In genomic region chr1:10741696-10742095, GRCh38 we compare ENCODE assay signal across 14 cellular contexts. TPM values are rescaled to one million over a fixed set of nuclear protein-coding genes. Genes with fewer than 3 reads are reported as not detected.
DNase-seq lines count a peak whose midpoint lies in the region; ATAC-seq, FAIRE-seq and TF ChIP-seq lines count a peak whose summit lies in the region.
"Had no signal": no experiment of that assay in that cellular context is flagged by ENCODE, and none has a peak within 500 bp of the region (broad histone marks: within the 10 kb centered on the region; RNA-seq: fewer than 3 reads in every experiment).

No MANE protein-coding gene starts in this region.

- H3K36me3 ChIP-seq in HepG2 (replicated peaks in 1 of 2; ENCODE audit: control insufficient read depth in 1 of 2, insufficient read depth in 2 of 2, low read length in 2 of 2): no peaks in the 10 kb centered on the region
- H3K36me3 ChIP-seq in right lobe of liver: no peaks in the 10 kb centered on the region
- no peaks in the 10 kb centered on the region for H3K36me3 ChIP-seq in K562 (ENCODE audit: control insufficient read depth, insufficient read depth, low read length)
- no peaks in the 10 kb centered on the region for H3K36me3 ChIP-seq in neuronal stem cell (replicated peaks in 1 of 2; ENCODE audit: control insufficient read depth in 2 of 2, insufficient read depth in 2 of 2, low read length in 2 of 2)
- H3K36me3 ChIP-seq: BE2C had no signal

- peaks cover 1 to 32% of the 10 kb centered on the region in 2 experiments; a peak in 4 of 5 replicates for H3K27me3 ChIP-seq in HepG2 (ENCODE audit: control insufficient read depth in 1 of 2, insufficient read depth in 2 of 2, low read length in 2 of 2)
- no peaks in the 10 kb centered on the region for H3K27me3 ChIP-seq in right lobe of liver
- H3K27me3 ChIP-seq in K562 (ENCODE audit: control insufficient read depth in 2 of 2, insufficient read depth in 2 of 2, low read length in 2 of 2): peaks cover 24 to 79% of the 10 kb centered on the region in 2 experiments
- H3K27me3 ChIP-seq in neuronal stem cell (ENCODE audit: control insufficient read depth in 3 of 3, insufficient read depth in 3 of 3, low read depth in 1 of 3, low read length in 3 of 3): peaks cover 0 to 12% (median 0%) of the 10 kb centered on the region in 3 experiments
- peaks cover 0 to 4% (median 0%) of the 10 kb centered on the region in 45 donors for H3K27me3 ChIP-seq in dorsolateral prefrontal cortex
- H3K27me3 ChIP-seq: BE2C had no signal

- in situ Hi-C loops in HepG2 (cut with HindIII; ENCODE audit: extremely low pct_ligation_motif_present, low pct_unique_long_range_greater_than_20kb): no loop called here
- in situ Hi-C loops in K562 (cut with MboI): no loop called here

- POLR2A ChIA-PET in HepG2 (lab: Yijun Ruan, JAX) (no interaction called here), K562 (lab: Yijun Ruan, JAX) (interaction anchor here (0.5 to 0.7 kb wide), 2 partner anchors 20 to 185 kb away, joined by 3 to 4 read pairs; no protein-coding TSS in a partner anchor)

- peaks cover 2% of the 10 kb centered on the region for H3K79me1 ChIP-seq in neuronal stem cell (ENCODE audit: low read depth, low read length)

- H3K9me3 ChIP-seq in HepG2 (ENCODE audit: low read length) (no peaks in the 10 kb centered on the region), right lobe of liver (no peaks in the 10 kb centered on the region), K562 (replicated peaks; ENCODE audit: control insufficient read depth, insufficient read depth, low read depth, low read length) (no peaks in the 10 kb centered on the region), neuronal stem cell (replicated peaks in 1 of 2; ENCODE audit: control insufficient read depth in 2 of 2, insufficient read depth in 1 of 2, low read depth in 1 of 2, low read length in 2 of 2) (no peaks in the 10 kb centered on the region)
- H3K9me3 ChIP-seq: BE2C had no signal

- TF ChIP-seq POLR2A in HepG2 (IDR thresholded peaks at IDR 0.05; ENCODE audit: insufficient read depth in 1 of 2, low read depth in 2 of 2, low read length in 2 of 2): no peak
- TF ChIP-seq POLR2A in right lobe of liver (IDR thresholded peaks at IDR 0.05): no peak
- no peak for TF ChIP-seq POLR2A in K562 (conservative IDR thresholded peaks at IDR 0.05)

- no peaks in the 10 kb centered on the region for H3K79me2 ChIP-seq in HepG2 (ENCODE audit: insufficient read depth, low read length)
- H3K79me2 ChIP-seq in K562 (ENCODE audit: control insufficient read depth, insufficient read depth, low read length): no peaks in the 10 kb centered on the region

- no peak overlapping the region for H2AFZ ChIP-seq in HepG2 (ENCODE audit: low read length)
- no peak overlapping the region for H2AFZ ChIP-seq in K562 (ENCODE audit: low read depth, low read length)
- no peak overlapping the region for H2AFZ ChIP-seq in neuronal stem cell (ENCODE audit: low read length)

- no peak overlapping the region for H3K4ac ChIP-seq in neuronal stem cell (ENCODE audit: low read length)

- H3K4me1 ChIP-seq in HepG2 (ENCODE audit: insufficient read depth, low read length): peaks cover 17% of the 10 kb centered on the region
- H3K4me1 ChIP-seq in right lobe of liver: peaks cover 0 to 8% (median 0%) of the 10 kb centered on the region in 4 donors
- peaks cover 0 to 19% of the 10 kb centered on the region in 2 experiments; a peak in 2 of 5 replicates for H3K4me1 ChIP-seq in K562 (replicated peaks in 1 of 2; ENCODE audit: control insufficient read depth in 2 of 2, insufficient read depth in 2 of 2, low read length in 2 of 2)
- H3K4me1 ChIP-seq in neuronal stem cell (ENCODE audit: control insufficient read depth in 2 of 2, insufficient read depth in 1 of 2, low read depth in 1 of 2, low read length in 2 of 2): peaks cover 21% of the 10 kb centered on the region in 2 donors
- H3K4me1 ChIP-seq: BE2C had no signal

- peak overlapping the region; percentile 87 for H4K91ac ChIP-seq in neuronal stem cell (ENCODE audit: low read depth, low read length, poor library complexity)

- H3K9ac ChIP-seq in HepG2 (ENCODE audit: insufficient read depth, low read depth, low read length): no peak overlapping the region
- H3K9ac ChIP-seq in K562 (ENCODE audit: insufficient read depth in 1 of 2, low read depth in 2 of 2, low read length in 2 of 2): no peak overlapping the region
- H3K9ac ChIP-seq in neuronal stem cell (ENCODE audit: low read depth, low read length, poor library complexity): no peak overlapping the region

- no peak for DNase-seq in HepG2 (ENCODE audit: low spot score)
- no peak for DNase-seq in right lobe of liver
- DNase-seq in K562 (ENCODE audit: extremely low read depth in 1 of 4, low spot score in 3 of 4): no peak
- no peak for DNase-seq in neuronal stem cell (ENCODE audit: low spot score)
- no peak for DNase-seq in dorsolateral prefrontal cortex
- DNase-seq: BE2C; CD4-positive, alpha-beta memory T cell; DMS79; HCEC 1CT; HFFc6 had no signal

- H2BK5ac ChIP-seq in neuronal stem cell (ENCODE audit: low read length): no peak overlapping the region

- no peak overlapping the region for H3K14ac ChIP-seq in neuronal stem cell (ENCODE audit: low read length)

- TF ChIP-seq CTCF in HepG2 (CRISPR knock-in tag; IDR thresholded peaks at IDR 0.05): no peak
- no peak for TF ChIP-seq CTCF in right lobe of liver (IDR thresholded peaks at IDR 0.05)
- TF ChIP-seq CTCF in K562 (IDR thresholded peaks at IDR 0.05 in 2 of 3, conservative IDR thresholded peaks at IDR 0.05 in 1 of 3; ENCODE audit: insufficient read depth in 2 of 3, low read depth in 1 of 3, low read length in 3 of 3): no peak
- no peak for TF ChIP-seq CTCF in dorsolateral prefrontal cortex (IDR thresholded peaks at IDR 0.05 in 54 of 56, conservative IDR thresholded peaks at IDR 0.05 in 2 of 56; ENCODE audit: low read depth in 1 of 56, partially characterized antibody in 56 of 56)

- H4K20me1 ChIP-seq in HepG2 (ENCODE audit: insufficient read depth, low read length) (no peaks in the 10 kb centered on the region), K562 (replicated peaks; ENCODE audit: control insufficient read depth, insufficient read depth, low read length) (peaks cover 25% of the 10 kb centered on the region)

- H3K4me2 ChIP-seq in HepG2 (ENCODE audit: low read depth, low read length) (no peak overlapping the region), K562 (ENCODE audit: insufficient read depth, low read length) (no peak overlapping the region), neuronal stem cell (ENCODE audit: insufficient read depth, low read length, poor library complexity, severe bottlenecking) (no peak overlapping the region)

- intact Hi-C loops in HepG2 (cut with micrococcal nuclease; ENCODE audit: unreplicated experiment) (no loop called here), right lobe of liver (cut with DNase I) (no loop called here), K562 (cut with micrococcal nuclease) (no loop called here), dorsolateral prefrontal cortex (cut with DNase I) (no loop called here)

- TF ChIP-seq RAD21 in HepG2 (CRISPR knock-in tag; IDR thresholded peaks at IDR 0.05) (no peak), K562 (CRISPR knock-in tag; conservative IDR thresholded peaks at IDR 0.05 in 1 of 2, IDR thresholded peaks at IDR 0.05 in 1 of 2) (no peak)

- H3K18ac ChIP-seq in neuronal stem cell (ENCODE audit: low read length): peak overlapping the region; percentile 67

- no peak overlapping the region for H2AK5ac ChIP-seq in neuronal stem cell (ENCODE audit: low read depth, low read length)

- no peak overlapping the region for H4K8ac ChIP-seq in neuronal stem cell (ENCODE audit: low read depth, low read length)

- no peak overlapping the region for H2BK15ac ChIP-seq in neuronal stem cell (ENCODE audit: low read length)

- no peaks in the 10 kb centered on the region for H3K9me1 ChIP-seq in K562 (ENCODE audit: control insufficient read depth, insufficient read depth, low read length)

- WGBS in HepG2 (ENCODE audit: low lambda C conversion rate): 51% methylated on average over 13 of the region's 13 CpGs
- 75% methylated on average over 9 of the region's 13 CpGs for WGBS in right lobe of liver (ENCODE audit: insufficient coverage, low coverage, low lambda C conversion rate, missing lambda C conversion rate)
- 2% methylated on average over 13 of the region's 13 CpGs for WGBS in K562 (ENCODE audit: insufficient coverage, low coverage, missing lambda C conversion rate)
- WGBS in neuronal stem cell (ENCODE audit: extremely low coverage in 2 of 2, insufficient read length in 2 of 2, insufficient replicate concordance in 1 of 2), 2 donors: no CpG with 5 or more reads among the region's 13 CpGs

- no peak overlapping the region for H3K27ac ChIP-seq in HepG2 (ENCODE audit: extremely low read length, insufficient read depth, low read length)
- no peak overlapping the region for H3K27ac ChIP-seq in right lobe of liver
- no peak overlapping the region for H3K27ac ChIP-seq in K562 (ENCODE audit: extremely low read depth, low read depth, low read length)
- no peak overlapping the region for H3K27ac ChIP-seq in neuronal stem cell (replicated peaks; ENCODE audit: low read length)
- H3K27ac ChIP-seq in dorsolateral prefrontal cortex: no peak overlapping the region
- H3K27ac ChIP-seq: C4-2B had no signal

- no TSS peak for BruUV-seq in HepG2 (replicated peaks; lab: Mats Ljungman, UMichigan)
- BruUV-seq in K562 (replicated peaks; lab: Mats Ljungman, UMichigan): no TSS peak

- H2BK12ac ChIP-seq in neuronal stem cell (ENCODE audit: low read length): no peak overlapping the region

- no peak for ATAC-seq in HepG2
- no peak for ATAC-seq in right lobe of liver
- ATAC-seq in K562: no peak
- ATAC-seq in GM18511 (IDR thresholded peaks at IDR 0.05; ENCODE audit: unreplicated experiment): no peak
- no peak for ATAC-seq in GM21515 (IDR thresholded peaks at IDR 0.05; ENCODE audit: unreplicated experiment)
- ATAC-seq: GM12878 had no signal

- H3K23ac ChIP-seq in neuronal stem cell (ENCODE audit: low read depth, low read length, poor library complexity): no peak overlapping the region

- TF ChIP-seq EP300 in HepG2 (IDR thresholded peaks at IDR 0.05; ENCODE audit: low read depth in 2 of 2, low read length in 2 of 2): no peak
- TF ChIP-seq EP300 in HepG2 (CRISPR knock-in tag; IDR thresholded peaks at IDR 0.05; ENCODE audit: borderline replicate concordance): no peak
- no peak for TF ChIP-seq EP300 in K562 (IDR thresholded peaks at IDR 0.05; ENCODE audit: low read length)

- H3K4me3 ChIP-seq in HepG2 (replicated peaks in 1 of 3; ENCODE audit: insufficient read depth in 1 of 3, low read depth in 2 of 3, low read length in 3 of 3) (no peak overlapping the region), right lobe of liver (no peak overlapping the region), K562 (no peak overlapping the region), neuronal stem cell (ENCODE audit: low read length in 2 of 2) (no peak overlapping the region), dorsolateral prefrontal cortex (no peak overlapping the region)
- H3K4me3 ChIP-seq: GM12878 had no signal

- H2BK120ac ChIP-seq in neuronal stem cell (ENCODE audit: low read depth, low read length): no peak overlapping the region

- FAIRE-seq in HepG2 (lab: Jason Lieb, UNC) (no peak), K562 (lab: Jason Lieb, UNC) (no peak)
- FAIRE-seq: GM12878 had no signal

- CTCF ChIA-PET in HepG2 (lab: Yijun Ruan, JAX; ENCODE audit: low intra/inter-chr PET ratio, low total read pairs): no interaction called here
- CTCF ChIA-PET in K562 (lab: Yijun Ruan, JAX; ENCODE audit: low intra/inter-chr PET ratio): no interaction called here

RNA-seq across cellular contexts. Expression of gene CASZ1, which starts 54.8 kb away (rescaled TPM):
- 2.3 and 3.7 TPM in 2 replicates for total RNA-seq in HepG2 (2016; rRNA removed; fragmentation: Illumina TruSeq; extraction: Trizol)
- total RNA-seq in HepG2 (2016; cell fraction: cytosol; rRNA removed; fragmentation: Illumina TruSeq; extraction: Trizol; ENCODE audit: low read depth): 1.5 and 1.9 TPM in 2 replicates
- 2.8 and 3.2 TPM in 2 replicates for total RNA-seq in HepG2 (2016; cell fraction: insoluble cytoplasmic fraction; rRNA removed; fragmentation: Illumina TruSeq; extraction: Trizol)
- 3.6 and 4.4 TPM in 2 replicates for total RNA-seq in HepG2 (2016; cell fraction: membrane; rRNA removed; fragmentation: Illumina TruSeq; extraction: Trizol)
- 3.2 TPM in 2 replicates for total RNA-seq in HepG2 (2016; cell fraction: nucleus; rRNA removed; fragmentation: Illumina TruSeq; extraction: Trizol)
- 1.9 and 2.2 TPM in 2 replicates for polyA plus RNA-seq in HepG2 (2011; rRNA removed)
- polyA plus RNA-seq in HepG2 (2011; cell fraction: cytosol; rRNA removed): 2.0 and 2.2 TPM in 2 replicates
- polyA plus RNA-seq in HepG2 (2011; cell fraction: nucleus; rRNA removed): 5.8 and 8.1 TPM in 2 replicates
- 1.0 and 1.4 TPM in 2 replicates for polyA plus RNA-seq in HepG2 (2012)
- polyA plus RNA-seq in HepG2 (2016; cell fraction: cytosol; fragmentation: Illumina TruSeq; extraction: Trizol; ENCODE audit: low read depth): 1.6 and 2.1 TPM in 2 replicates
- polyA plus RNA-seq in HepG2 (2016; cell fraction: insoluble cytoplasmic fraction; fragmentation: Illumina TruSeq; extraction: Trizol; ENCODE audit: low read depth): 3.0 and 3.9 TPM in 2 replicates
- 3.7 and 5.0 TPM in 2 replicates for polyA plus RNA-seq in HepG2 (2016; cell fraction: membrane; fragmentation: Illumina TruSeq; extraction: Trizol; ENCODE audit: low read depth)
- polyA plus RNA-seq in HepG2 (2016; cell fraction: nucleus; fragmentation: Illumina TruSeq; extraction: Trizol; ENCODE audit: insufficient read depth, low read depth): 4.0 and 4.7 TPM in 2 replicates
- polyA minus RNA-seq in HepG2 (2011; rRNA and poly(A)+ RNA removed; ENCODE audit: low replicate concordance): 2.5 and 2.9 TPM in 2 replicates
- 1.7 and 2.1 TPM in 2 replicates for polyA minus RNA-seq in HepG2 (2011; cell fraction: cytosol; rRNA and poly(A)+ RNA removed)
- polyA minus RNA-seq in HepG2 (2011; cell fraction: nucleus; rRNA and poly(A)+ RNA removed): 2.7 and 3.0 TPM in 2 replicates
- 10 to 100 TPM in 1 of 6 experiments, 1 to 10 TPM in 5; 3.1 to 10.1 (median 5.3) TPM for total RNA-seq in right lobe of liver
- 1.3 and 4.2 TPM in 2 replicates for total RNA-seq in K562 (2011; cell fraction: chromatin; rRNA removed; ENCODE audit: low replicate concordance)
- total RNA-seq in K562 (2011; cell fraction: nucleolus; rRNA removed): 2.4 and 2.7 TPM in 2 replicates
- total RNA-seq in K562 (2011; cell fraction: nucleoplasm; rRNA removed): 2.3 and 3.1 TPM in 2 replicates
- 1.1 and 2.2 TPM in 2 replicates for total RNA-seq in K562 (2014; rRNA removed)
- total RNA-seq in K562 (2014; rRNA removed; fragmentation: Illumina TruSeq; extraction: Trizol): 0.19 and 0.22 TPM in 2 replicates
- total RNA-seq in K562 (2015; rRNA removed; fragmentation: Illumina TruSeq; extraction: Trizol): 0.64 and 0.87 TPM in 2 replicates
- 2.4 and 2.8 TPM in 2 replicates for total RNA-seq in K562 (2021)
- polyA plus RNA-seq in K562 (2011; rRNA removed): 0.52 and 1.5 TPM in 2 replicates
- 1.1 and 1.2 TPM in 2 replicates for polyA plus RNA-seq in K562 (2011; cell fraction: cytosol; rRNA removed)
- 2.4 and 3.4 TPM in 2 replicates for polyA plus RNA-seq in K562 (2011; cell fraction: nucleus; rRNA removed)
- 0.77 and 2.0 TPM in 2 replicates for polyA plus RNA-seq in K562 (2012)
- 0.65 and 1.00 TPM in 2 replicates for polyA plus RNA-seq in K562 (2014; fragmentation: Illumina TruSeq; extraction: Trizol)
- polyA plus RNA-seq in K562 (2014; fragmentation: Nextera tagmentation; extraction: Ambion mirVana): under 1 TPM in 1 of 2 experiments, not detected in 1; 0.01 TPM
- polyA plus RNA-seq in K562 (2014; rRNA removed): 3.1 and 4.0 TPM in 2 replicates
- polyA minus RNA-seq in K562 (2011; rRNA and poly(A)+ RNA removed): 0.53 and 0.69 TPM in 2 replicates
- polyA minus RNA-seq in K562 (2011; cell fraction: cytosol; rRNA and poly(A)+ RNA removed): 0.38 and 1.0 TPM in 2 replicates
- 1.9 and 2.1 TPM in 2 replicates for polyA minus RNA-seq in K562 (2011; cell fraction: nucleus; rRNA and poly(A)+ RNA removed)
- polyA plus RNA-seq in neuronal stem cell (2013, experiment 1 of 2): 12.5 TPM
- polyA plus RNA-seq in neuronal stem cell (2013, experiment 2 of 2): 13.3 TPM
- total RNA-seq in dorsolateral prefrontal cortex: 1 to 10 TPM in 114 of 120 experiments, under 1 TPM in 6; 0.34 to 6.1 (median 2.8) TPM

Comparison
In these comparisons a context has a peak if more than half of its experiments do, and no peak if none do; other contexts are left out.
1. Of the 241 proteins assayed by ChIP-seq in both HepG2 and K562: peak only in HepG2: none; only in K562: MAFG; in both: MAFF and MAFK; in neither: 238.